ENCODE assay signal across 14 cellular contexts in genomic region chr17:50208611-50209061, GRCh38. TPM values are rescaled to one million over a fixed set of nuclear protein-coding genes. Genes with fewer than 3 reads are reported as not detected.
A peak's percentile ranks its signal among the peaks of the same experiment; 100 is the strongest.
DNase-seq lines count a peak whose midpoint lies in the region; ATAC-seq and TF ChIP-seq lines count a peak whose summit lies in the region.
"Had no signal": no experiment of that assay in that cellular context is flagged by ENCODE, and none has a peak within 500 bp of the region (broad histone marks: within the 10 kb centered on the region; RNA-seq: fewer than 3 reads in every experiment).

No MANE protein-coding gene starts in this region.

- no peak for ATAC-seq in stimulated activated effector memory CD8-positive, alpha-beta T cell treated with anti-CD3 and anti-CD28 coated beads, Interleukin-12 subunit alpha, Interleukin-12 subunit beta, amount 100 ng/mL, for 72 hours
- no peak for ATAC-seq in GM18498 (IDR thresholded peaks at IDR 0.05; ENCODE audit: unreplicated experiment)
- no peak for ATAC-seq in HG03039 (IDR thresholded peaks at IDR 0.05; ENCODE audit: unreplicated experiment)

- H3K9me3 ChIP-seq in right atrium auricular region, result no peaks in the 10 kb centered on the region
- H3K9me3 ChIP-seq: lower lobe of right lung had no signal

- H3K4me1 Mint-ChIP-seq in stimulated activated effector memory CD8-positive, alpha-beta T cell treated with anti-CD3 and anti-CD28 coated beads, Interleukin-12 subunit alpha, Interleukin-12 subunit beta, amount 100 ng/mL, for 72 hours, result peaks cover 34% of the 10 kb centered on the region

- in situ Hi-C loops in GM13976 (cut with MboI; ENCODE audit: low sequenced_read_pairs, unreplicated experiment), result no loop called here

- peak overlapping the region; percentile 35 for H3K27ac Mint-ChIP-seq in stimulated activated effector memory CD8-positive, alpha-beta T cell treated with anti-CD3 and anti-CD28 coated beads, Interleukin-12 subunit alpha, Interleukin-12 subunit beta, amount 100 ng/mL, for 72 hours
- H3K27ac Mint-ChIP-seq: activated CD4-positive, alpha-beta T cell treated with anti-CD3 and anti-CD28 coated beads, Interleukin-2, amount 10 ng/mL, durations not matched to agents 7 days and 5 days had no signal

- peak; percentile 33 for DNase-seq in H7
- peak; percentile 41 for DNase-seq in SK-N-DZ (ENCODE audit: low spot score)
- DNase-seq in right atrium auricular region (ENCODE audit: low spot score), result no peak
- no peak for DNase-seq in stimulated activated effector memory CD8-positive, alpha-beta T cell treated with anti-CD3 and anti-CD28 coated beads, Interleukin-12 subunit alpha, Interleukin-12 subunit beta, amount 100 ng/mL, for 72 hours (ENCODE audit: low spot score in 2 of 2)
- DNase-seq in HT-29 (ENCODE audit: low spot score), result no peak
- no peak for DNase-seq in GM13976 (ENCODE audit: low spot score)
- DNase-seq: activated CD4-positive, alpha-beta T cell treated with anti-CD3 and anti-CD28 coated beads, Interleukin-2, amount 10 ng/mL, durations not matched to agents 7 days and 5 days; dermis blood vessel endothelial cell; lower lobe of right lung; SW 1271 had no signal

- no peak for TF ChIP-seq CTCF in right atrium auricular region (IDR thresholded peaks at IDR 0.05)
- TF ChIP-seq CTCF in GM13976 (IDR thresholded peaks at IDR 0.05; ENCODE audit: borderline replicate concordance, control extremely low read depth, extremely low read depth, insufficient read depth, missing control alignments), result no peak

- no peaks in the 10 kb centered on the region for H3K9me3 Mint-ChIP-seq in stimulated activated effector memory CD8-positive, alpha-beta T cell treated with anti-CD3 and anti-CD28 coated beads, Interleukin-12 subunit alpha, Interleukin-12 subunit beta, amount 100 ng/mL, for 72 hours
- H3K9me3 Mint-ChIP-seq: activated CD4-positive, alpha-beta T cell treated with anti-CD3 and anti-CD28 coated beads, Interleukin-2, amount 10 ng/mL, durations not matched to agents 7 days and 5 days had no signal

- H3K27me3 ChIP-seq in H7 (ENCODE audit: control insufficient read depth, insufficient read depth, low read length) (peaks cover 6% of the 10 kb centered on the region), right atrium auricular region (no peaks in the 10 kb centered on the region)

- H3K4me1 ChIP-seq in right atrium auricular region, result peaks cover 2 to 53% of the 10 kb centered on the region in 2 donors

- no peaks in the 10 kb centered on the region for H3K36me3 Mint-ChIP-seq in stimulated activated effector memory CD8-positive, alpha-beta T cell treated with anti-CD3 and anti-CD28 coated beads, Interleukin-12 subunit alpha, Interleukin-12 subunit beta, amount 100 ng/mL, for 72 hours

- no peak overlapping the region for H3K4me3 ChIP-seq in H7 (ENCODE audit: insufficient read depth, low read depth, low read length)
- no peak overlapping the region for H3K4me3 ChIP-seq in right atrium auricular region
- H3K4me3 ChIP-seq: lower lobe of right lung had no signal

- H3K27ac ChIP-seq in right atrium auricular region, result peak overlapping the region; percentile 73 to 84

- H3K4me3 Mint-ChIP-seq in stimulated activated effector memory CD8-positive, alpha-beta T cell treated with anti-CD3 and anti-CD28 coated beads, Interleukin-12 subunit alpha, Interleukin-12 subunit beta, amount 100 ng/mL, for 72 hours, result no peak overlapping the region
- H3K4me3 Mint-ChIP-seq: activated CD4-positive, alpha-beta T cell treated with anti-CD3 and anti-CD28 coated beads, Interleukin-2, amount 10 ng/mL, durations not matched to agents 7 days and 5 days had no signal

- H3K36me3 ChIP-seq in H7 (replicated peaks; ENCODE audit: control insufficient read depth, insufficient read depth, low read length) (no peaks in the 10 kb centered on the region), right atrium auricular region (no peaks in the 10 kb centered on the region)
- H3K36me3 ChIP-seq: lower lobe of right lung had no signal

RNA-seq across cellular contexts. Expression of gene COL1A1, which starts 7.2 kb away (rescaled TPM):
- total RNA-seq in H7 (2014; rRNA removed; shearing (Covaris generic)), result 8.2 and 9.4 TPM in 2 replicates
- polyA plus RNA-seq in SK-N-DZ (2014; cell fraction: cytosol; rRNA removed), result 1.2 and 1.4 TPM in 2 replicates
- 0.64 and 7.9 TPM in 2 replicates for polyA plus RNA-seq in SK-N-DZ (2014; cell fraction: nucleus; rRNA removed)
- total RNA-seq in right atrium auricular region, result 100 to 1,000 TPM in 1 of 2 donors, 10 to 100 TPM in 1; 19.8 to 180 TPM
- total RNA-seq in HT-29 (2014; rRNA removed; shearing (Covaris generic)), result 0.38 and 0.83 TPM in 2 replicates

RNA-seq across cellular contexts. Expression of gene SGCA, which starts 42.8 kb away (rescaled TPM):
- total RNA-seq in H7 (2014; rRNA removed; shearing (Covaris generic)), result 0.52 and 1.1 TPM in 2 replicates
- 5.8 and 7.2 TPM in 2 replicates for polyA plus RNA-seq in SK-N-DZ (2014; cell fraction: cytosol; rRNA removed)
- polyA plus RNA-seq in SK-N-DZ (2014; cell fraction: nucleus; rRNA removed), result 2.3 and 5.0 TPM in 2 replicates
- total RNA-seq in right atrium auricular region, result 100 to 1,000 TPM; 120 to 207 TPM
- total RNA-seq in HT-29 (2014; rRNA removed; shearing (Covaris generic)), result not detected in 2 replicates
- total RNA-seq: activated CD4-positive, alpha-beta T cell treated with anti-CD3 and anti-CD28 coated beads, Interleukin-2, amount 10 ng/mL, durations not matched to agents 7 days and 5 days; dermis blood vessel endothelial cell; glomerular endothelial cell; renal cortical epithelial cell had no signal

RNA-seq across cellular contexts. Expression of gene PPP1R9B, which starts 58.2 kb away (rescaled TPM):
- 15.0 and 21.1 TPM in 2 replicates for total RNA-seq in H7 (2014; rRNA removed; shearing (Covaris generic))
- polyA plus RNA-seq in SK-N-DZ (2014; cell fraction: cytosol; rRNA removed), result 13.1 and 25.6 TPM in 2 replicates
- 37.4 and 48.4 TPM in 2 replicates for polyA plus RNA-seq in SK-N-DZ (2014; cell fraction: nucleus; rRNA removed)
- 10 to 100 TPM; 16.9 to 24.2 TPM for total RNA-seq in right atrium auricular region
- total RNA-seq in HT-29 (2014; rRNA removed; shearing (Covaris generic)), result 38.7 and 54.6 TPM in 2 replicates

Comparison
In these comparisons a context has a peak if more than half of its experiments do, and no peak if none do; other contexts are left out.
1. DNase-seq: peak in H7 (single experiment) and SK-N-DZ (single experiment); none in right atrium auricular region (single experiment), stimulated activated effector memory CD8-positive, alpha-beta T cell treated with anti-CD3 and anti-CD28 coated beads, Interleukin-12 subunit alpha, Interleukin-12 subunit beta, amount 100 ng/mL, for 72 hours (0 of 2), HT-29 (single experiment) and GM13976 (single experiment).
2. RNA of gene SGCA, which starts 42.8 kb away (total RNA-seq): 120 to 207 TPM in right atrium auricular region; 0.52 to 1.1 TPM in H7 and not detected in HT-29; every median in the first group is over 10 times any median in the second.